In the genomic region with DNA sequence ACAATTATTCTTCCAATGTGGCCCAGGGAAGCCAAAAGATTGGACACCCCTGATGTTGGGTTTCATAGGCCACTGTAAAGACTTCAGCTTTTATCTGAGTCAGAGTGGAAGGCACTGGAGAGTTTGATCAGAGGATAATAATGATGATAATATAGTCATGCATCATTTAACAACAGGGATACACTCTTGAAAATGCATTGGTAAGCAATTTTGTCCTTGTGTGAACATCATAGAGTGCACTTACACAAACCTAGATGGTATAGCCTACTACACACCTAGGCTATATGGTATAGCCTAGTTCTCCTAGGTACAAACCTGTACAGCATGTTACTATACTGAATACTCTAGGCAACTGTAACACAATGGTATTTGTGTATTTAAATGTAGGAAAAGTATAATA, we compare ENCODE assay signal across 24 cellular contexts.
"Had no signal": no experiment of that assay in that cellular context is flagged by ENCODE, and none has a peak within 500 bp of the region (broad histone marks: within the 10 kb centered on the region; RNA-seq: fewer than 3 reads in every experiment).

No MANE protein-coding gene starts in this region.

- H3K4me3 Mint-ChIP-seq: natural killer cell treated with Interleukin-12 subunit alpha and Interleukin-12 subunit beta and Interleukin-15 and Interleukin-18, amount 100 ng/mL, for 72 hours; neural crest cell; stimulated activated effector memory CD8-positive, alpha-beta T cell treated with anti-CD3 and anti-CD28 coated beads, Interleukin-12 subunit alpha, Interleukin-12 subunit beta, amount 100 ng/mL, for 72 hours had no signal

- H3K4me3 ChIP-seq: coronary artery, lower lobe of right lung, right atrium auricular region, sigmoid colon, stomach, tibial nerve, upper lobe of left lung had no signal

- H3K9me3 Mint-ChIP-seq: natural killer cell treated with Interleukin-12 subunit alpha and Interleukin-12 subunit beta and Interleukin-15 and Interleukin-18, amount 100 ng/mL, for 72 hours; neural crest cell; stimulated activated effector memory CD8-positive, alpha-beta T cell treated with anti-CD3 and anti-CD28 coated beads, Interleukin-12 subunit alpha, Interleukin-12 subunit beta, amount 100 ng/mL, for 72 hours had no signal

- H3K9me3 ChIP-seq: lower lobe of right lung, neutrophil, right atrium auricular region, sigmoid colon, stomach, tibial nerve, upper lobe of left lung had no signal

- DNase-seq: dermis blood vessel endothelial cell; effector memory CD4-positive, alpha-beta T cell; head of caudate nucleus; left ventricle myocardium superior; lower lobe of right lung; sigmoid colon; stimulated activated CD4-positive, alpha-beta T cell treated with anti-CD3 and anti-CD28 coated beads, Interleukin-2, amount 100 ng/mL, for 24 hours; stimulated activated CD4-positive, alpha-beta T cell treated with anti-CD3 and anti-CD28 coated beads, Interleukin-4, amount 100 ng/mL, for 24 hours; stimulated activated naive CD4-positive, alpha-beta T cell treated with Interleukin-2 at 50 U/mL for 16 hours; stomach; upper lobe of left lung had no signal

- FAIRE-seq: endothelial cell of umbilical vein, frontal cortex, keratinocyte, urothelium cell line had no signal

- H3K27ac Mint-ChIP-seq: progenitor cell of endocrine pancreas; stimulated activated effector memory CD8-positive, alpha-beta T cell treated with anti-CD3 and anti-CD28 coated beads, Interleukin-12 subunit alpha, Interleukin-12 subunit beta, amount 100 ng/mL, for 72 hours had no signal

- H3K36me3 ChIP-seq: lower lobe of right lung, neutrophil, right atrium auricular region, sigmoid colon, stomach, tibial nerve, upper lobe of left lung had no signal

- H3K27ac ChIP-seq: coronary artery, lower lobe of right lung, neutrophil, parathyroid adenoma, right atrium auricular region, sigmoid colon, tibial nerve, upper lobe of left lung had no signal

- H3K4me1 Mint-ChIP-seq: neural crest cell had no signal

- ATAC-seq: left ventricle myocardium superior; lower lobe of right lung; natural killer cell treated with Interleukin-12 subunit alpha and Interleukin-12 subunit beta and Interleukin-15 and Interleukin-18, amount 100 ng/mL, for 72 hours; stimulated activated effector memory CD8-positive, alpha-beta T cell treated with anti-CD3 and anti-CD28 coated beads, Interleukin-12 subunit alpha, Interleukin-12 subunit beta, amount 100 ng/mL, for 72 hours had no signal

- H3K4me1 ChIP-seq: parathyroid adenoma, right atrium auricular region, sigmoid colon had no signal

- H3K27me3 ChIP-seq: neutrophil, right atrium auricular region, sigmoid colon, stomach, tibial nerve, upper lobe of left lung had no signal

- H3K36me3 Mint-ChIP-seq: stimulated activated effector memory CD8-positive, alpha-beta T cell treated with anti-CD3 and anti-CD28 coated beads, Interleukin-12 subunit alpha, Interleukin-12 subunit beta, amount 100 ng/mL, for 72 hours had no signal

- H3K27me3 Mint-ChIP-seq: natural killer cell treated with Interleukin-12 subunit alpha and Interleukin-12 subunit beta and Interleukin-15 and Interleukin-18, amount 100 ng/mL, for 72 hours; progenitor cell of endocrine pancreas had no signal
